26 cellular contexts compared by ENCODE assay signal in the genomic region with DNA sequence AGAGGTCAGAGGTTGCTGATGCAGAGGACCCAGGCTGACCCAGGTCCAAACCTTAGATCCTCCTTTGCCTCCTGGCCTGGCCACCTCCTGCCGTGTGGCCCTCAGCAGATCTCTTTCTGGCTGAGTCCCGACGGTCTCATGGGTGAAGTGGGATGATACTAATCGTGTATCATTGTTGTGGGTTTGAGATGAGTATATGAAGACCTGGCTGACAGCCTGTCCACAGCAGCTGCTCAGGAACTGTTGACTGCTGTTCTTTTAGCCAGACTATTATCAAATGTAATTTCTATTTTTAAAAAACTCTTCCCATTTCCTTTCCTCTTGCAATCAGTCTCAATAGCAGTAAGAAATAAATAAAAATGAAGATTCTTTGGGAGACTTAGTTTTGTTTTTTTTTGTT.
"Had no signal": no experiment of that assay in that cellular context is flagged by ENCODE, and none has a peak within 500 bp of the region (broad histone marks: within the 10 kb centered on the region; RNA-seq: fewer than 3 reads in every experiment).

No MANE protein-coding gene starts in this region.

- H3K36me3 ChIP-seq: ovary, prostate gland had no signal

- H3K4me1 Mint-ChIP-seq: naive B cell had no signal

- H3K9me3 Mint-ChIP-seq: activated naive CD4-positive, alpha-beta T cell treated with anti-CD3 and anti-CD28 coated beads, Interleukin-2, amount 10 ng/mL, durations not matched to agents 7 days and 5 days; activated naive CD8-positive, alpha-beta T cell treated with anti-CD3 and anti-CD28 coated beads, Interleukin-2, amount 10 ng/mL, durations not matched to agents 7 days and 5 days; central memory CD8-positive, alpha-beta T cell; naive B cell had no signal

- H3K4me1 ChIP-seq: left lung, lower lobe of right lung, prostate gland, spleen, tibial nerve had no signal

- ATAC-seq: left lung, lower lobe of right lung had no signal

- H3K27ac Mint-ChIP-seq: activated naive CD4-positive, alpha-beta T cell treated with anti-CD3 and anti-CD28 coated beads, Interleukin-2, amount 10 ng/mL, durations not matched to agents 7 days and 5 days; activated naive CD8-positive, alpha-beta T cell treated with anti-CD3 and anti-CD28 coated beads, Interleukin-2, amount 10 ng/mL, durations not matched to agents 7 days and 5 days had no signal

- H3K4me3 Mint-ChIP-seq: activated naive CD4-positive, alpha-beta T cell treated with anti-CD3 and anti-CD28 coated beads, Interleukin-2, amount 10 ng/mL, durations not matched to agents 7 days and 5 days; activated naive CD8-positive, alpha-beta T cell treated with anti-CD3 and anti-CD28 coated beads, Interleukin-2, amount 10 ng/mL, durations not matched to agents 7 days and 5 days; central memory CD8-positive, alpha-beta T cell; naive B cell had no signal

- H3K4me3 ChIP-seq: esophagus squamous epithelium, left lung, lower lobe of right lung, ovary, prostate gland, spleen, tibial nerve had no signal

- H3K9me3 ChIP-seq: esophagus squamous epithelium, left lung, lower lobe of right lung, ovary, prostate gland, spleen, tibial nerve had no signal

- H3K27ac ChIP-seq: epithelial cell of prostate, esophagus squamous epithelium, left lung, lower lobe of right lung, ovary, prostate gland, spleen had no signal

- H3K27me3 Mint-ChIP-seq: activated naive CD4-positive, alpha-beta T cell treated with anti-CD3 and anti-CD28 coated beads, Interleukin-2, amount 10 ng/mL, durations not matched to agents 7 days and 5 days; activated naive CD8-positive, alpha-beta T cell treated with anti-CD3 and anti-CD28 coated beads, Interleukin-2, amount 10 ng/mL, durations not matched to agents 7 days and 5 days; central memory CD8-positive, alpha-beta T cell; naive B cell had no signal

- FAIRE-seq: bronchial epithelial cell, colon, endometrium, islet of Langerhans had no signal

- H3K27me3 ChIP-seq: esophagus squamous epithelium, left lung, ovary, spleen, tibial nerve had no signal

- DNase-seq: activated CD4-positive, alpha-beta T cell treated with anti-CD3 and anti-CD28 coated beads for 4 hours; activated CD4-positive, alpha-beta T cell treated with anti-CD3 and anti-CD28 coated beads, Interleukin-2, amount 50 U/mL, for 48 hours; activated CD8-positive, alpha-beta memory T cell treated with anti-CD3 and anti-CD28 coated beads for 24 hours; activated gamma-delta T cell; activated naive CD4-positive, alpha-beta T cell treated with anti-CD3 and anti-CD28 coated beads, Interleukin-2, amount 10 ng/mL, durations not matched to agents 7 days and 5 days; activated naive CD8-positive, alpha-beta T cell treated with anti-CD3 and anti-CD28 coated beads, Interleukin-2, amount 10 ng/mL, durations not matched to agents 7 days and 5 days; activated T-cell treated with anti-CD3 and anti-CD28 coated beads, Interleukin-2, amount 50 U/mL, for 1 hour; effector CD8-positive, alpha-beta T cell; esophagus squamous epithelium; foreskin melanocyte; lower lobe of right lung; mesenchymal stem cell; naive B cell; ovary; spleen; stimulated activated naive CD4-positive, alpha-beta T cell treated with Interleukin-2 at 50 U/mL for 16 hours; T-helper 1 cell had no signal
